In the genomic region with DNA sequence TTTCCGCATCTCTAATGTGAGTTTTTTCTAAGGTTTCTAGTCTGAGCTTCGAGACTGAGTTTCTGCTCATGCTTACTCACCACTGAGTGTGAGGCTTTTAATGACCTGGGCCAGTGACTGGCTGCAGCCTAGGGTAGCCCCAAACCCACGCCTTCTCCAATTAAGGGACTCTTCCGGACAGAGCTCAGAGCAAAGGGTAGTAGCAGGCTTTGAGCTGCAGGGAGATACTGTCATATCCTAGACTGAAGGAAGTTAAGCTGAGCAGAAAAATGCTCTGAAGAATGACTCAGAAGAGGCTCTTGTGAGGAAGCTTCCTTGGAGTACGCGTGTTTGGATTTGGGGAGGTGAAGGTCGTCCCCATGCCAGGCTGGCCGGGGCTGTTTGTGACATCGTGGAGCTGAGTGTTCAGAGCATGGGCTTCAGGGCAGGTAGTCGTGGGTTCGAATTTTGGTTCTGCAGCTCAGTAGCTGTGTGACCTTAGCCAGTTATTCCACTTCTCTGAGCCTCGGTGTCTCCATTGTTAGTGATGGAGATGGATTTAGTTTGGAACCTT, we compare ENCODE assay signal across 1 cellular context.
TF ChIP-seq lines count a peak whose summit lies in the region.

No MANE protein-coding gene starts in this region.

TF ChIP-seq in PFSK-1, 5 proteins besides CTCF, POLR2A, EP300 and RAD21 (continued from another document):
- TF ChIP-seq, protein P1, sequence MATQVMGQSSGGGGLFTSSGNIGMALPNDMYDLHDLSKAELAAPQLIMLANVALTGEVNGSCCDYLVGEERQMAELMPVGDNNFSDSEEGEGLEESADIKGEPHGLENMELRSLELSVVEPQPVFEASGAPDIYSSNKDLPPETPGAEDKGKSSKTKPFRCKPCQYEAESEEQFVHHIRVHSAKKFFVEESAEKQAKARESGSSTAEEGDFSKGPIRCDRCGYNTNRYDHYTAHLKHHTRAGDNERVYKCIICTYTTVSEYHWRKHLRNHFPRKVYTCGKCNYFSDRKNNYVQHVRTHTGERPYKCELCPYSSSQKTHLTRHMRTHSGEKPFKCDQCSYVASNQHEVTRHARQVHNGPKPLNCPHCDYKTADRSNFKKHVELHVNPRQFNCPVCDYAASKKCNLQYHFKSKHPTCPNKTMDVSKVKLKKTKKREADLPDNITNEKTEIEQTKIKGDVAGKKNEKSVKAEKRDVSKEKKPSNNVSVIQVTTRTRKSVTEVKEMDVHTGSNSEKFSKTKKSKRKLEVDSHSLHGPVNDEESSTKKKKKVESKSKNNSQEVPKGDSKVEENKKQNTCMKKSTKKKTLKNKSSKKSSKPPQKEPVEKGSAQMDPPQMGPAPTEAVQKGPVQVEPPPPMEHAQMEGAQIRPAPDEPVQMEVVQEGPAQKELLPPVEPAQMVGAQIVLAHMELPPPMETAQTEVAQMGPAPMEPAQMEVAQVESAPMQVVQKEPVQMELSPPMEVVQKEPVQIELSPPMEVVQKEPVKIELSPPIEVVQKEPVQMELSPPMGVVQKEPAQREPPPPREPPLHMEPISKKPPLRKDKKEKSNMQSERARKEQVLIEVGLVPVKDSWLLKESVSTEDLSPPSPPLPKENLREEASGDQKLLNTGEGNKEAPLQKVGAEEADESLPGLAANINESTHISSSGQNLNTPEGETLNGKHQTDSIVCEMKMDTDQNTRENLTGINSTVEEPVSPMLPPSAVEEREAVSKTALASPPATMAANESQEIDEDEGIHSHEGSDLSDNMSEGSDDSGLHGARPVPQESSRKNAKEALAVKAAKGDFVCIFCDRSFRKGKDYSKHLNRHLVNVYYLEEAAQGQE (IDR thresholded peaks at IDR 0.05; ENCODE audit: insufficient read depth in 1 of 2, low read depth in 2 of 2, low read length in 2 of 2): peak in 1 of 2 experiments; percentile 52; a peak in 1 of 4 replicates
- TF ChIP-seq POLR2AphosphoS5 (IDR thresholded peaks at IDR 0.05; ENCODE audit: low read depth, low read length): no peak
- TF ChIP-seq SIN3A (IDR thresholded peaks at IDR 0.05; ENCODE audit: borderline replicate concordance, insufficient read depth, low read length): 0 out of 2 replicates have a peak, but pooled peaks have one; percentile 10
TF ChIP-seq in PFSK-1: peak in this region for 3.
